Comparison of ENCODE assay signal across 14 cellular contexts in genomic region chr15:63202858-63203257, GRCh38. TPM values are rescaled to one million over a fixed set of nuclear protein-coding genes. Genes with fewer than 3 reads are reported as not detected.
DNase-seq lines count a peak whose midpoint lies in the region; ATAC-seq, FAIRE-seq and TF ChIP-seq lines count a peak whose summit lies in the region.
"Had no signal": no experiment of that assay in that cellular context is flagged by ENCODE, and none has a peak within 500 bp of the region (broad histone marks: within the 10 kb centered on the region; RNA-seq: fewer than 3 reads in every experiment).

No MANE protein-coding gene starts in this region.

- H3K36me3 ChIP-seq in HepG2 (replicated peaks in 1 of 2; ENCODE audit: control insufficient read depth in 1 of 2, insufficient read depth in 2 of 2, low read length in 2 of 2), result no peaks in the 10 kb centered on the region
- no peaks in the 10 kb centered on the region; the same call in 1 of the 2 replicates for H3K36me3 ChIP-seq in WERI-Rb-1

- peak overlapping the region; percentile 44; the same call in 1 of the 2 replicates for H3K4me2 ChIP-seq in HepG2 (ENCODE audit: low read depth, low read length)

- DNase-seq in activated T-cell treated with anti-CD3 and anti-CD28 coated beads, Interleukin-2, amount 50 U/mL, for 4 hours, result no peak
- DNase-seq in activated T-cell treated with anti-CD3 and anti-CD28 coated beads, Interleukin-2, amount 50 U/mL, for 1 hour, result no peak
- DNase-seq in activated B cell treated with CpG ODN at 0.5 μM for 24 hours (no peak), HepG2 (ENCODE audit: low spot score) (no peak), WERI-Rb-1 (no peak), mesenteric fat pad (ENCODE audit: low spot score) (no peak)
- no peak for DNase-seq in stimulated activated naive B cell treated with anti-CD40 and anti-IgM and Interleukin-4, amounts not matched to agents 10 μg/mL and 1 μg/mL and 100 μg/mL, for 72 hours
- DNase-seq: glutamatergic neuron, HCEC 1CT, MV-4-11, NCI-H748 treated with DMSO at 0.1 percent for 48 hours, nucleus accumbens had no signal

- peak overlapping the region; percentile 46 for H3K4me3 Mint-ChIP-seq in activated T-cell treated with anti-CD3 and anti-CD28 coated beads, Interleukin-2, amount 50 U/mL, for 4 hours
- peak overlapping the region; percentile 35 for H3K4me3 Mint-ChIP-seq in activated B cell treated with CpG ODN at 0.5 μM for 24 hours
- no peak overlapping the region for H3K4me3 Mint-ChIP-seq in stimulated activated naive B cell treated with anti-CD40 and anti-IgM and Interleukin-4, amounts not matched to agents 10 μg/mL and 1 μg/mL and 100 μg/mL, for 72 hours

- H3K27ac Mint-ChIP-seq in activated B cell treated with CpG ODN at 0.5 μM for 24 hours, result no peak overlapping the region
- H3K27ac Mint-ChIP-seq in stimulated activated naive B cell treated with anti-CD40 and anti-IgM and Interleukin-4, amounts not matched to agents 10 μg/mL and 1 μg/mL and 100 μg/mL, for 72 hours, result peak overlapping the region; percentile 69

- TF ChIP-seq EP300 in HepG2 (IDR thresholded peaks at IDR 0.05; ENCODE audit: low read depth in 2 of 2, low read length in 2 of 2), result no peak
- TF ChIP-seq EP300 in HepG2 (CRISPR knock-in tag; IDR thresholded peaks at IDR 0.05; ENCODE audit: borderline replicate concordance), result no peak

- H3K4me1 Mint-ChIP-seq in activated T-cell treated with anti-CD3 and anti-CD28 coated beads, Interleukin-2, amount 50 U/mL, for 4 hours (ENCODE audit: low read depth), result peaks cover 96% of the 10 kb centered on the region
- H3K4me1 Mint-ChIP-seq in activated B cell treated with CpG ODN at 0.5 μM for 24 hours, result peaks cover 85% of the 10 kb centered on the region
- peaks cover 47 to 94% of the 10 kb centered on the region in 2 donors for H3K4me1 Mint-ChIP-seq in stimulated activated naive B cell treated with anti-CD40 and anti-IgM and Interleukin-4, amounts not matched to agents 10 μg/mL and 1 μg/mL and 100 μg/mL, for 72 hours

- POLR2A ChIA-PET in activated B cell treated with CpG ODN at 0.5 μM for 24 hours (lab: Charles Lee) (interaction anchor here (1.6 to 2.7 kb wide), 3 partner anchors 8 to 11 kb away, joined by 7 to 22 read pairs (median 13); no protein-coding TSS in a partner anchor), HepG2 (lab: Yijun Ruan, JAX) (interaction anchor here (1.1 to 1.2 kb wide), 2 partner anchors 46 to 73 kb away, joined by 3 to 4 read pairs; partner anchors contain the start of gene RPS27L)

- H3K36me3 Mint-ChIP-seq in activated T-cell treated with anti-CD3 and anti-CD28 coated beads, Interleukin-2, amount 50 U/mL, for 4 hours (ENCODE audit: insufficient read depth), result peaks cover 38% of the 10 kb centered on the region
- H3K36me3 Mint-ChIP-seq in activated B cell treated with CpG ODN at 0.5 μM for 24 hours (ENCODE audit: low read depth), result peaks cover 42% of the 10 kb centered on the region
- peaks cover 42 to 46% of the 10 kb centered on the region in 2 donors for H3K36me3 Mint-ChIP-seq in stimulated activated naive B cell treated with anti-CD40 and anti-IgM and Interleukin-4, amounts not matched to agents 10 μg/mL and 1 μg/mL and 100 μg/mL, for 72 hours

- ATAC-seq in activated T-cell treated with anti-CD3 and anti-CD28 coated beads, Interleukin-2, amount 50 U/mL, for 4 hours, result no peak
- ATAC-seq in activated B cell treated with CpG ODN at 0.5 μM for 24 hours (ENCODE audit: low read depth), result no peak
- ATAC-seq in HepG2, result no peak
- ATAC-seq in stimulated activated naive B cell treated with anti-CD40 and anti-IgM and Interleukin-4, amounts not matched to agents 10 μg/mL and 1 μg/mL and 100 μg/mL, for 72 hours (replicated peaks), result no peak
- no peak for ATAC-seq in GM19455 (IDR thresholded peaks at IDR 0.05; ENCODE audit: unreplicated experiment)
- ATAC-seq: esophagus mucosa had no signal

- no peak for FAIRE-seq in HepG2 (lab: Jason Lieb, UNC)

- H3K4me3 ChIP-seq in HepG2 (replicated peaks in 1 of 3; ENCODE audit: insufficient read depth in 1 of 3, low read depth in 2 of 3, low read length in 3 of 3) (no peak overlapping the region), WERI-Rb-1 (ENCODE audit: low read depth, low read length) (no peak overlapping the region)

- CTCF ChIA-PET in activated B cell treated with CpG ODN at 0.5 μM for 24 hours (lab: Charles Lee), result interaction anchor here (0.5 to 2.5 kb wide), 4 partner anchors 9 to 74 kb away, joined by 3 to 13 read pairs (median 4); no protein-coding TSS in a partner anchor
- CTCF ChIA-PET in HepG2 (lab: Yijun Ruan, JAX; ENCODE audit: low intra/inter-chr PET ratio, low total read pairs), result no interaction called here

- peak overlapping the region; percentile 19; the same call in 1 of the 2 replicates for H3K9ac ChIP-seq in HepG2 (ENCODE audit: insufficient read depth, low read depth, low read length)

- intact Hi-C loops in activated B cell treated with CpG ODN at 0.5 μM for 24 hours (cut with micrococcal nuclease), result loop anchor here (1.0 to 2.0 kb wide), 3 partner anchors 11 to 200 kb away; partner anchors contain the start of gene APH1B
- intact Hi-C loops in HepG2 (cut with micrococcal nuclease; ENCODE audit: unreplicated experiment), result no loop called here

- H3K4me1 ChIP-seq in HepG2 (ENCODE audit: insufficient read depth, low read length), result peaks cover 20% of the 10 kb centered on the region

- no peaks in the 10 kb centered on the region for H4K20me1 ChIP-seq in HepG2 (ENCODE audit: insufficient read depth, low read length)

- no peak overlapping the region for H2AFZ ChIP-seq in HepG2 (ENCODE audit: low read length)

- H3K9me3 ChIP-seq in HepG2 (ENCODE audit: low read length) (no peaks in the 10 kb centered on the region), WERI-Rb-1 (ENCODE audit: severe bottlenecking) (no peaks in the 10 kb centered on the region)

- H3K27ac ChIP-seq in HepG2 (ENCODE audit: extremely low read length, insufficient read depth, low read length) (no peak overlapping the region), WERI-Rb-1 (no peak overlapping the region)

- TF ChIP-seq CTCF in activated B cell treated with CpG ODN at 0.5 μM for 24 hours (IDR thresholded peaks at IDR 0.05), result no peak
- TF ChIP-seq CTCF in HepG2 (CRISPR knock-in tag; IDR thresholded peaks at IDR 0.05), result no peak
- no peak for TF ChIP-seq CTCF in WERI-Rb-1 (IDR thresholded peaks at IDR 0.05; ENCODE audit: low read depth, low read length)

- TF ChIP-seq POLR2A in HepG2 (IDR thresholded peaks at IDR 0.05; ENCODE audit: insufficient read depth in 1 of 2, low read depth in 2 of 2, low read length in 2 of 2), result no peak

- WGBS in HepG2 (ENCODE audit: low lambda C conversion rate), result 56% methylated on average over 5 of the region's 5 CpGs

- no peaks in the 10 kb centered on the region for H3K9me3 Mint-ChIP-seq in activated T-cell treated with anti-CD3 and anti-CD28 coated beads, Interleukin-2, amount 50 U/mL, for 4 hours
- no peaks in the 10 kb centered on the region for H3K9me3 Mint-ChIP-seq in activated B cell treated with CpG ODN at 0.5 μM for 24 hours
- no peaks in the 10 kb centered on the region for H3K9me3 Mint-ChIP-seq in stimulated activated naive B cell treated with anti-CD40 and anti-IgM and Interleukin-4, amounts not matched to agents 10 μg/mL and 1 μg/mL and 100 μg/mL, for 72 hours

- in situ Hi-C loops in HepG2 (cut with HindIII; ENCODE audit: extremely low pct_ligation_motif_present, low pct_unique_long_range_greater_than_20kb), result no loop called here

- TF ChIP-seq RAD21 in HepG2 (CRISPR knock-in tag; IDR thresholded peaks at IDR 0.05), result no peak

- no TSS peak for BruUV-seq in HepG2 (replicated peaks; lab: Mats Ljungman, UMichigan)

- peaks cover 3% of the 10 kb centered on the region for H3K79me2 ChIP-seq in HepG2 (ENCODE audit: insufficient read depth, low read length)

- H3K27me3 Mint-ChIP-seq in activated T-cell treated with anti-CD3 and anti-CD28 coated beads, Interleukin-2, amount 50 U/mL, for 4 hours (ENCODE audit: low read depth), result no peaks in the 10 kb centered on the region
- H3K27me3 Mint-ChIP-seq in activated B cell treated with CpG ODN at 0.5 μM for 24 hours, result no peaks in the 10 kb centered on the region
- no peaks in the 10 kb centered on the region for H3K27me3 Mint-ChIP-seq in stimulated activated naive B cell treated with anti-CD40 and anti-IgM and Interleukin-4, amounts not matched to agents 10 μg/mL and 1 μg/mL and 100 μg/mL, for 72 hours

- H3K27me3 ChIP-seq in HepG2 (ENCODE audit: control insufficient read depth in 1 of 2, insufficient read depth in 2 of 2, low read length in 2 of 2), result no peaks in the 10 kb centered on the region
- H3K27me3 ChIP-seq in WERI-Rb-1 (ENCODE audit: insufficient read depth, low read depth, severe bottlenecking), result no peaks in the 10 kb centered on the region

RNA-seq across cellular contexts. Expression of gene RAB8B, which starts 13.5 kb away (rescaled TPM):
- total RNA-seq in activated T-cell treated with anti-CD3 and anti-CD28 coated beads, Interleukin-2, amount 50 U/mL, for 4 hours, result 100 to 1,000 TPM; 127 to 166 (median 152) TPM
- total RNA-seq in activated B cell treated with CpG ODN at 0.5 μM for 24 hours, result 93.1 and 94.4 TPM in 2 replicates
- total RNA-seq in HepG2 (2016; rRNA removed; fragmentation: Illumina TruSeq; extraction: Trizol), result 14.2 and 20.4 TPM in 2 replicates
- 0.79 and 1.7 TPM in 2 replicates for total RNA-seq in HepG2 (2016; cell fraction: cytosol; rRNA removed; fragmentation: Illumina TruSeq; extraction: Trizol; ENCODE audit: low read depth)
- 14.3 and 23.1 TPM in 2 replicates for total RNA-seq in HepG2 (2016; cell fraction: insoluble cytoplasmic fraction; rRNA removed; fragmentation: Illumina TruSeq; extraction: Trizol)
- 4.1 and 5.5 TPM in 2 replicates for total RNA-seq in HepG2 (2016; cell fraction: membrane; rRNA removed; fragmentation: Illumina TruSeq; extraction: Trizol)
- 7.3 and 8.0 TPM in 2 replicates for total RNA-seq in HepG2 (2016; cell fraction: nucleus; rRNA removed; fragmentation: Illumina TruSeq; extraction: Trizol)
- polyA plus RNA-seq in HepG2 (2011; rRNA removed), result 4.7 and 6.8 TPM in 2 replicates
- polyA plus RNA-seq in HepG2 (2011; cell fraction: cytosol; rRNA removed), result 2.3 and 3.5 TPM in 2 replicates
- 3.0 TPM in 2 replicates for polyA plus RNA-seq in HepG2 (2011; cell fraction: nucleus; rRNA removed)
- polyA plus RNA-seq in HepG2 (2012), result 5.3 and 8.5 TPM in 2 replicates
- 1.4 and 1.5 TPM in 2 replicates for polyA plus RNA-seq in HepG2 (2016; cell fraction: cytosol; fragmentation: Illumina TruSeq; extraction: Trizol; ENCODE audit: low read depth)
- 11.3 and 13.5 TPM in 2 replicates for polyA plus RNA-seq in HepG2 (2016; cell fraction: insoluble cytoplasmic fraction; fragmentation: Illumina TruSeq; extraction: Trizol; ENCODE audit: low read depth)
- 2.8 and 2.9 TPM in 2 replicates for polyA plus RNA-seq in HepG2 (2016; cell fraction: membrane; fragmentation: Illumina TruSeq; extraction: Trizol; ENCODE audit: low read depth)
- polyA plus RNA-seq in HepG2 (2016; cell fraction: nucleus; fragmentation: Illumina TruSeq; extraction: Trizol; ENCODE audit: insufficient read depth, low read depth), result 7.1 and 7.6 TPM in 2 replicates
- polyA minus RNA-seq in HepG2 (2011; rRNA and poly(A)+ RNA removed; ENCODE audit: low replicate concordance), result 4.8 and 5.9 TPM in 2 replicates
- polyA minus RNA-seq in HepG2 (2011; cell fraction: cytosol; rRNA and poly(A)+ RNA removed), result 22.2 and 22.6 TPM in 2 replicates
- polyA minus RNA-seq in HepG2 (2011; cell fraction: nucleus; rRNA and poly(A)+ RNA removed), result 5.2 and 8.2 TPM in 2 replicates
- 46.8 TPM for total RNA-seq in mesenteric fat pad

RNA-seq across cellular contexts. Expression of gene RPS27L, which starts 45.6 kb away (rescaled TPM):
- 100 to 1,000 TPM in 1 of 3 donors, 10 to 100 TPM in 2; 82.0 to 114 (median 91.8) TPM for total RNA-seq in activated T-cell treated with anti-CD3 and anti-CD28 coated beads, Interleukin-2, amount 50 U/mL, for 4 hours
- total RNA-seq in activated B cell treated with CpG ODN at 0.5 μM for 24 hours, result 70.8 and 74.9 TPM in 2 replicates
- total RNA-seq in HepG2 (2016; rRNA removed; fragmentation: Illumina TruSeq; extraction: Trizol), result 433 and 596 TPM in 2 replicates
- 167 and 206 TPM in 2 replicates for total RNA-seq in HepG2 (2016; cell fraction: cytosol; rRNA removed; fragmentation: Illumina TruSeq; extraction: Trizol; ENCODE audit: low read depth)
- total RNA-seq in HepG2 (2016; cell fraction: insoluble cytoplasmic fraction; rRNA removed; fragmentation: Illumina TruSeq; extraction: Trizol), result 426 and 625 TPM in 2 replicates
- total RNA-seq in HepG2 (2016; cell fraction: membrane; rRNA removed; fragmentation: Illumina TruSeq; extraction: Trizol), result 209 and 262 TPM in 2 replicates
- total RNA-seq in HepG2 (2016; cell fraction: nucleus; rRNA removed; fragmentation: Illumina TruSeq; extraction: Trizol), result 142 and 149 TPM in 2 replicates
- 210 and 231 TPM in 2 replicates for polyA plus RNA-seq in HepG2 (2011; rRNA removed)
- polyA plus RNA-seq in HepG2 (2011; cell fraction: cytosol; rRNA removed), result 112 and 159 TPM in 2 replicates
- 53.6 and 77.1 TPM in 2 replicates for polyA plus RNA-seq in HepG2 (2011; cell fraction: nucleus; rRNA removed)
- polyA plus RNA-seq in HepG2 (2012), result 270 and 317 TPM in 2 replicates
- 194 and 258 TPM in 2 replicates for polyA plus RNA-seq in HepG2 (2016; cell fraction: cytosol; fragmentation: Illumina TruSeq; extraction: Trizol; ENCODE audit: low read depth)
- polyA plus RNA-seq in HepG2 (2016; cell fraction: insoluble cytoplasmic fraction; fragmentation: Illumina TruSeq; extraction: Trizol; ENCODE audit: low read depth), result 673 and 714 TPM in 2 replicates
- 226 and 313 TPM in 2 replicates for polyA plus RNA-seq in HepG2 (2016; cell fraction: membrane; fragmentation: Illumina TruSeq; extraction: Trizol; ENCODE audit: low read depth)
- polyA plus RNA-seq in HepG2 (2016; cell fraction: nucleus; fragmentation: Illumina TruSeq; extraction: Trizol; ENCODE audit: insufficient read depth, low read depth), result 277 and 280 TPM in 2 replicates
- 12.7 and 14.4 TPM in 2 replicates for polyA minus RNA-seq in HepG2 (2011; rRNA and poly(A)+ RNA removed; ENCODE audit: low replicate concordance)
- polyA minus RNA-seq in HepG2 (2011; cell fraction: cytosol; rRNA and poly(A)+ RNA removed), result 46.3 and 58.6 TPM in 2 replicates
- 80.2 and 91.3 TPM in 2 replicates for polyA minus RNA-seq in HepG2 (2011; cell fraction: nucleus; rRNA and poly(A)+ RNA removed)
- total RNA-seq in mesenteric fat pad, result 158 TPM

Comparison
In these comparisons a context has a peak if more than half of its experiments do, and no peak if none do; other contexts are left out.
1. H3K4me3 Mint-ChIP-seq: peak in activated T-cell treated with anti-CD3 and anti-CD28 coated beads, Interleukin-2, amount 50 U/mL, for 4 hours (single experiment) and activated B cell treated with CpG ODN at 0.5 μM for 24 hours (single experiment); none in stimulated activated naive B cell treated with anti-CD40 and anti-IgM and Interleukin-4, amounts not matched to agents 10 μg/mL and 1 μg/mL and 100 μg/mL, for 72 hours (0 of 2).